Comparison of ENCODE assay signal across 19 cellular contexts in genomic region chr2:238868067-238868524, GRCh38. TPM values are rescaled to one million over a fixed set of nuclear protein-coding genes. Genes with fewer than 3 reads are reported as not detected.
DNase-seq lines count a peak whose midpoint lies in the region; ATAC-seq and TF ChIP-seq lines count a peak whose summit lies in the region.
"Had no signal": no experiment of that assay in that cellular context is flagged by ENCODE, and none has a peak within 500 bp of the region (broad histone marks: within the 10 kb centered on the region; RNA-seq: fewer than 3 reads in every experiment).

No MANE protein-coding gene starts in this region.

- H3K9ac ChIP-seq in mammary epithelial cell (ENCODE audit: insufficient read depth, low read length), result no peak overlapping the region

- BruUV-seq in MCF 10A (replicated peaks; lab: Mats Ljungman, UMichigan), result no TSS peak
- no TSS peak for BruUV-seq in mammary epithelial cell (replicated peaks; lab: Mats Ljungman, UMichigan)

- peaks cover 22% of the 10 kb centered on the region for H3K79me2 ChIP-seq in mammary epithelial cell (ENCODE audit: insufficient read depth, low read length)

- DNase-seq in MCF 10A (ENCODE audit: unreplicated experiment), result peak; percentile 73
- no peak for DNase-seq in mammary epithelial cell
- DNase-seq in omental fat pad (ENCODE audit: low spot score), result no peak
- DNase-seq in vagina (ENCODE audit: extremely low spot score in 2 of 2), result no peak
- no peak for DNase-seq in NCI-H1436 treated with DMSO at 0.1 percent for 48 hours (lab: John Stamatoyannopoulos, UW)
- DNase-seq in NCI-H446 (lab: John Stamatoyannopoulos, UW), result no peak
- DNase-seq: activated CD4-positive, alpha-beta T cell treated with anti-CD3 and anti-CD28 coated beads, Interleukin-2, amount 50 U/mL, for 4 hours; amygdala; Caco-2; Kasumi-1; NCI-H2029; NK-92 treated with Interleukin-12 subunit alpha and Interleukin-12 subunit beta, amount 100 ng/mL, for 24 hours; SHP77 treated with DMSO at 0.1 percent for 48 hours; stimulated activated CD4-positive, alpha-beta T cell treated with anti-CD3 and anti-CD28 coated beads, Interleukin-4, amount 100 ng/mL, for 1 hour had no signal

- 96% methylated on average over 4 of the region's 10 CpGs for WGBS in mammary epithelial cell (ENCODE audit: low coverage, missing lambda C conversion rate)
- WGBS in esophagus, 2 donors, result 67 to 70% methylated on average over 10 of the region's 10 CpGs

- H2AFZ ChIP-seq in mammary epithelial cell (ENCODE audit: low read depth, low read length), result no peak overlapping the region

- CTCF ChIA-PET in MCF 10A (lab: Yijun Ruan, JAX), result no interaction called here
- CTCF ChIA-PET in mammary epithelial cell (lab: Charles Lee; ENCODE audit: low non-redundant PET), result no interaction called here

- H3K27me3 ChIP-seq in mammary epithelial cell (ENCODE audit: insufficient read depth, low read length) (no peaks in the 10 kb centered on the region), esophagus (ENCODE audit: control insufficient read depth in 1 of 2, insufficient read depth in 2 of 2, low read length in 2 of 2) (no peaks in the 10 kb centered on the region), vagina (no peaks in the 10 kb centered on the region)
- H3K27me3 ChIP-seq: dorsolateral prefrontal cortex had no signal

- ATAC-seq in omental fat pad (ENCODE audit: low FRiP score) (peak; percentile 1), HG03442 (IDR thresholded peaks at IDR 0.05; ENCODE audit: unreplicated experiment) (no peak)

- H3K36me3 ChIP-seq in mammary epithelial cell (ENCODE audit: insufficient read depth, low read length), result no peaks in the 10 kb centered on the region
- no peaks in the 10 kb centered on the region for H3K36me3 ChIP-seq in esophagus (ENCODE audit: control insufficient read depth in 2 of 2, insufficient read depth in 2 of 2, low read length in 1 of 2)
- H3K36me3 ChIP-seq in vagina, result no peaks in the 10 kb centered on the region

- H3K4me3 Mint-ChIP-seq in MCF 10A (ENCODE audit: unreplicated experiment), result no peak overlapping the region
- H3K4me3 Mint-ChIP-seq: activated T-helper 1 cell treated with anti-CD3 and anti-CD28 coated beads, Interleukin-12 subunit alpha, Interleukin-12 subunit beta, Interleukin-2, Interleukin-4 antibody, amounts not matched to agents 30 ng/mL and 10 ng/mL and 1 ng/mL, durations not matched to agents 14 hours and 24 hours and 36 hours had no signal

- H3K27ac Mint-ChIP-seq in MCF 10A (ENCODE audit: low read depth, unreplicated experiment), result peak overlapping the region; percentile 84
- H3K27ac Mint-ChIP-seq: activated T-helper 1 cell treated with anti-CD3 and anti-CD28 coated beads, Interleukin-12 subunit alpha, Interleukin-12 subunit beta, Interleukin-2, Interleukin-4 antibody, amounts not matched to agents 30 ng/mL and 10 ng/mL and 1 ng/mL, durations not matched to agents 14 hours and 24 hours and 36 hours had no signal

- no peak overlapping the region for H3K4me3 ChIP-seq in mammary epithelial cell (replicated peaks in 1 of 3; ENCODE audit: insufficient read depth in 1 of 3, low read depth in 2 of 3, low read length in 3 of 3)
- H3K4me3 ChIP-seq in esophagus (ENCODE audit: low read depth in 1 of 2, low read length in 2 of 2), result no peak overlapping the region
- H3K4me3 ChIP-seq in vagina, result peak overlapping the region in 1 of 2 donors; percentile 19
- H3K4me3 ChIP-seq: dorsolateral prefrontal cortex had no signal

- H3K4me1 Mint-ChIP-seq in MCF 10A (ENCODE audit: insufficient read depth, unreplicated experiment), result peaks cover 42% of the 10 kb centered on the region

- H3K27ac ChIP-seq in mammary epithelial cell (ENCODE audit: insufficient read depth, low read depth, low read length) (no peak overlapping the region), esophagus (ENCODE audit: low read depth in 2 of 2, low read length in 1 of 2) (peak overlapping the region; percentile 48 to 50), vagina (peak overlapping the region; percentile 94)

- no peak overlapping the region for H3K4me2 ChIP-seq in mammary epithelial cell (ENCODE audit: insufficient read depth, low read depth, low read length)

- intact Hi-C loops in MCF 10A (cut with micrococcal nuclease) (no loop called here), mammary epithelial cell (cut with micrococcal nuclease) (no loop called here), vagina (cut with DNase I) (no loop called here)

- H4K20me1 ChIP-seq in mammary epithelial cell (ENCODE audit: insufficient read depth, low read length), result no peaks in the 10 kb centered on the region

- H3K9me3 Mint-ChIP-seq in MCF 10A (ENCODE audit: unreplicated experiment), result no peaks in the 10 kb centered on the region
- H3K9me3 Mint-ChIP-seq: activated T-helper 1 cell treated with anti-CD3 and anti-CD28 coated beads, Interleukin-12 subunit alpha, Interleukin-12 subunit beta, Interleukin-2, Interleukin-4 antibody, amounts not matched to agents 30 ng/mL and 10 ng/mL and 1 ng/mL, durations not matched to agents 14 hours and 24 hours and 36 hours had no signal

- no peak for TF ChIP-seq POLR2A in vagina (IDR thresholded peaks at IDR 0.05)

- no peaks in the 10 kb centered on the region for H3K27me3 Mint-ChIP-seq in MCF 10A (ENCODE audit: insufficient read depth, unreplicated experiment)

- in situ Hi-C loops in mammary epithelial cell (cut with MboI; ENCODE audit: low sequenced_read_pairs in 2 of 2), result no loop called here

- dilution Hi-C loops in mammary epithelial cell (cut with HindIII; ENCODE audit: low sequenced_read_pairs), result no loop called here

- POLR2A ChIA-PET in MCF 10A (lab: Yijun Ruan, JAX), result interaction anchor here (0.7 to 2.4 kb wide), 3 partner anchors 18 to 72 kb away, joined by 3 to 13 read pairs (median 3); no protein-coding TSS in a partner anchor

- H3K4me1 ChIP-seq in mammary epithelial cell (ENCODE audit: insufficient read depth, low read length) (peaks cover 31% of the 10 kb centered on the region), esophagus (ENCODE audit: control insufficient read depth in 2 of 2, insufficient read depth in 2 of 2, low read length in 1 of 2) (peaks cover 5 to 8% of the 10 kb centered on the region in 2 donors), vagina (peaks cover 78% of the 10 kb centered on the region)

- no peaks in the 10 kb centered on the region for H3K9me3 ChIP-seq in mammary epithelial cell (replicated peaks; ENCODE audit: insufficient read depth, low read length)
- no peaks in the 10 kb centered on the region for H3K9me3 ChIP-seq in esophagus (ENCODE audit: control insufficient read depth in 2 of 2, insufficient read depth in 1 of 2, low read depth in 1 of 2, low read length in 1 of 2)
- H3K9me3 ChIP-seq in vagina, result no peaks in the 10 kb centered on the region
- H3K9me3 ChIP-seq: Caco-2 had no signal

- peaks cover 28% of the 10 kb centered on the region for H3K36me3 Mint-ChIP-seq in MCF 10A (ENCODE audit: insufficient read depth, unreplicated experiment)

- TF ChIP-seq CTCF in MCF 10A (IDR thresholded peaks at IDR 0.05; ENCODE audit: unreplicated experiment) (no peak), mammary epithelial cell (conservative IDR thresholded peaks at IDR 0.05 in 1 of 2, IDR thresholded peaks at IDR 0.05 in 1 of 2; ENCODE audit: extremely low read depth in 1 of 2, insufficient read depth in 1 of 2, low read depth in 1 of 2, low read length in 2 of 2) (no peak), omental fat pad (IDR thresholded peaks at IDR 0.05) (no peak), vagina (IDR thresholded peaks at IDR 0.05) (no peak)

RNA-seq across cellular contexts. Expression of gene TWIST2, which starts 20.2 kb away (rescaled TPM):
- total RNA-seq in MCF 10A (2022), result 30.2 and 31.6 TPM in 2 replicates
- total RNA-seq in mammary epithelial cell, result 10 to 100 TPM in 1 of 2 donors, under 1 TPM in 1; 0.83 to 17.6 TPM
- 23.2 TPM for polyA plus RNA-seq in mammary epithelial cell
- 2.3 TPM for polyA minus RNA-seq in mammary epithelial cell
- polyA plus RNA-seq in esophagus, result 1 to 10 TPM; 1.8 to 5.2 TPM
- total RNA-seq in omental fat pad, result 100 to 1,000 TPM in 2 of 4 donors, 10 to 100 TPM in 2; 90.8 to 141 (median 116) TPM
- 214 TPM for total RNA-seq in vagina
- total RNA-seq: A673; activated T-helper 1 cell treated with anti-CD3 and anti-CD28 coated beads, Interleukin-12 subunit alpha, Interleukin-12 subunit beta, Interleukin-2, Interleukin-4 antibody, amounts not matched to agents 30 ng/mL and 10 ng/mL and 1 ng/mL, durations not matched to agents 14 hours and 24 hours and 36 hours; Caco-2 had no signal
